ENCODE assay signal across 8 cellular contexts in the genomic region with DNA sequence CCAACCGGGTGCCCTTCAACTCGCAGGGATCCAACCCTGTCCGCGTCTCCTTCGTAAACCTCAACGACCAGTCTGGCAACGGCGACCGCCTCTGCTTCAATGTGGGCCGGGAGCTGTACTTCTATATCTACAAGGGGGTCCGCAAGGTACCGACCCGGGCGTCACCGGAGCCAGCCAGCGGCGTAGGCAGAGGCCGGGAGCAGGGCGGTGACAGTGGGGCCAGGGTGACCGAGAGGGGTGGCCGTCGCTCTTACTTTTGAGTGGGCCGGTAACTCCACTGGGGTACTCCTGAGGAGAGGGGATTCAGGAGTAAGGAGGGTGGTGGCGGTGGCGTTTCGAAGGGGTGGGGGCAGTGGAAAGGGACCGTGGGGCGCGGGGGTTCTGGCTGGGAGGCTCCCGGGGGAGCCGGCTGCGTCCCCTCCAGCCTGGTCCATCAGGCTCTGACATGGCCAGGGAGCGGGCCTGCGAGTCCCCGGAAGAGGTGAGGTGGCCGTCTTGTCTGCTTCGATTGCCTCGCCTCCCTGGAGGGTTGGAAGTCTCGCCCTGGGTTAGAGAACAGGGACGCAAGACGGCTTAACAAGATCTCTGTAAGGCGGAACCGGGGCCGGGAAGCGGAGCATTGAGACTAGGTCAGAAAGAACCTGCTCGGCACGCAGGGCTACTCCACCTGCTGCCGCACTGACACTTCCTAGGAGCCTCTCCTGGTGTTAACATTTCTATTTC. TPM values are rescaled to one million over a fixed set of nuclear protein-coding genes. Genes with fewer than 3 reads are reported as not detected.
DNase-seq lines count a peak whose midpoint lies in the region; ATAC-seq and TF ChIP-seq lines count a peak whose summit lies in the region.

No MANE protein-coding gene starts in this region.

- H3K9ac ChIP-seq in endodermal cell (ENCODE audit: extremely low read depth, low read length, poor library complexity, severe bottlenecking): peak overlapping the region; percentile 79

- no peaks in the 10 kb centered on the region for H3K9me3 Mint-ChIP-seq in activated CD4-positive, alpha-beta memory T cell treated with anti-CD3 and anti-CD28 coated beads, Interleukin-2, amount 10 ng/mL, durations not matched to agents 7 days and 5 days
- H3K9me3 Mint-ChIP-seq in endodermal cell: no peaks in the 10 kb centered on the region

- H3K9me3 ChIP-seq in endodermal cell (ENCODE audit: control insufficient read depth, low read length) (no peaks in the 10 kb centered on the region), mucosa of descending colon (no peaks in the 10 kb centered on the region)

- ATAC-seq in GM21529 (IDR thresholded peaks at IDR 0.05; ENCODE audit: unreplicated experiment) (peak; percentile 15), mucosa of descending colon (peak; percentile 52)

- POLR2A ChIA-PET in activated CD4-positive, alpha-beta memory T cell treated with anti-CD3 and anti-CD28 coated beads, Interleukin-2, amount 10 ng/mL, durations not matched to agents 7 days and 5 days (lab: Charles Lee): interaction anchor here (0.7 to 1.9 kb wide), 9 partner anchors 13 to 428 kb away, joined by 3 to 7 read pairs (median 4); no protein-coding TSS in a partner anchor

- peak overlapping the region; percentile 97 for H3K4me3 ChIP-seq in Jurkat, Clone E6-1 (ENCODE audit: low read length)
- H3K4me3 ChIP-seq in endodermal cell (ENCODE audit: low read length) (peak overlapping the region; percentile 93), mucosa of descending colon (peak overlapping the region; percentile 84)

- H3K36me3 Mint-ChIP-seq in activated CD4-positive, alpha-beta memory T cell treated with anti-CD3 and anti-CD28 coated beads, Interleukin-2, amount 10 ng/mL, durations not matched to agents 7 days and 5 days (ENCODE audit: low read depth): peaks cover 3% of the 10 kb centered on the region
- H3K36me3 Mint-ChIP-seq in endodermal cell (ENCODE audit: low read depth): peaks cover 15% of the 10 kb centered on the region

- intact Hi-C loops in mucosa of descending colon (cut with DNase I, micrococcal nuclease): no loop called here

- TF ChIP-seq CTCF in endodermal cell (conservative IDR thresholded peaks at IDR 0.05) (no peak), mucosa of descending colon (IDR thresholded peaks at IDR 0.05) (no peak)

- H3K4me1 ChIP-seq in endodermal cell (ENCODE audit: control insufficient read depth, insufficient read depth, low read length): no peaks in the 10 kb centered on the region
- H3K4me1 ChIP-seq in mucosa of descending colon (ENCODE audit: low read depth): peaks cover 12% of the 10 kb centered on the region

- WGBS in endodermal cell (ENCODE audit: insufficient coverage in 1 of 2, insufficient read length in 1 of 2), 2 experiments: 0% methylated on average over 13 to 48 of the region's 48 CpGs

- peaks cover 26% of the 10 kb centered on the region for H3K4me1 Mint-ChIP-seq in activated CD4-positive, alpha-beta memory T cell treated with anti-CD3 and anti-CD28 coated beads, Interleukin-2, amount 10 ng/mL, durations not matched to agents 7 days and 5 days
- peaks cover 19% of the 10 kb centered on the region for H3K4me1 Mint-ChIP-seq in endodermal cell

- H3K4me3 Mint-ChIP-seq in activated CD4-positive, alpha-beta memory T cell treated with anti-CD3 and anti-CD28 coated beads, Interleukin-2, amount 10 ng/mL, durations not matched to agents 7 days and 5 days: peak overlapping the region; percentile 96
- peak overlapping the region; percentile 98 for H3K4me3 Mint-ChIP-seq in endodermal cell

- H3K27ac Mint-ChIP-seq in activated CD4-positive, alpha-beta memory T cell treated with anti-CD3 and anti-CD28 coated beads, Interleukin-2, amount 10 ng/mL, durations not matched to agents 7 days and 5 days: peak overlapping the region; percentile 88
- H3K27ac Mint-ChIP-seq in endodermal cell: peak overlapping the region; percentile 96

- DNase-seq in Daoy (ENCODE audit: low read depth) (peak; percentile 54), endodermal cell (peak; percentile 70), mucosa of descending colon (peak; percentile 55 to 69 (median 64)), globus pallidus (ENCODE audit: low spot score) (no peak)
- DNase-seq in Jurkat, Clone E6-1 (ENCODE audit: low read depth, low spot score): no peak
- peak; percentile 52 for DNase-seq in activated CD4-positive, alpha-beta memory T cell treated with anti-CD3 and anti-CD28 coated beads, Interleukin-2, amount 10 ng/mL, durations not matched to agents 7 days and 5 days
- peak; percentile 52 for DNase-seq in stimulated activated naive CD4-positive, alpha-beta T cell treated with Interleukin-2 at 50 U/mL for 16 hours (lab: John Stamatoyannopoulos, UW)

- CTCF ChIA-PET in activated CD4-positive, alpha-beta memory T cell treated with anti-CD3 and anti-CD28 coated beads, Interleukin-2, amount 10 ng/mL, durations not matched to agents 7 days and 5 days (lab: Charles Lee): interaction anchor here (0.7 to 2.1 kb wide), 2 partner anchors 43 to 174 kb away, joined by 3 to 6 read pairs; no protein-coding TSS in a partner anchor

- no peaks in the 10 kb centered on the region for H3K27me3 ChIP-seq in endodermal cell (ENCODE audit: control insufficient read depth, insufficient read depth, low read length, poor library complexity, severe bottlenecking)

- H3K36me3 ChIP-seq in endodermal cell (ENCODE audit: control insufficient read depth, insufficient read depth, low read length) (peaks cover 13% of the 10 kb centered on the region), mucosa of descending colon (ENCODE audit: low read depth) (no peaks in the 10 kb centered on the region)

- no peaks in the 10 kb centered on the region for H3K27me3 Mint-ChIP-seq in activated CD4-positive, alpha-beta memory T cell treated with anti-CD3 and anti-CD28 coated beads, Interleukin-2, amount 10 ng/mL, durations not matched to agents 7 days and 5 days
- H3K27me3 Mint-ChIP-seq in endodermal cell (ENCODE audit: insufficient read depth): no peaks in the 10 kb centered on the region

- no peak overlapping the region for H3K27ac ChIP-seq in endodermal cell (ENCODE audit: low read depth, low read length)

RNA-seq across cellular contexts. Expression of gene WDR20, which starts 0.5 kb away (rescaled TPM):
- total RNA-seq in Daoy (2014; rRNA removed; shearing (Covaris generic)): 10.2 and 12.2 TPM in 2 replicates
- 15.5 TPM for polyA plus RNA-seq in Jurkat, Clone E6-1 (2012; ENCODE audit: insufficient read depth, insufficient read length)
- total RNA-seq in activated CD4-positive, alpha-beta memory T cell treated with anti-CD3 and anti-CD28 coated beads, Interleukin-2, amount 10 ng/mL, durations not matched to agents 7 days and 5 days: 10 to 100 TPM; 28.3 to 31.9 TPM
- total RNA-seq in endodermal cell (10 to 100 TPM; 33.8 to 37.6 TPM), mucosa of descending colon (10 to 100 TPM; 36.2 to 49.4 (median 40.9) TPM)
- 18.5 TPM for polyA plus RNA-seq in endodermal cell (2013, experiment 1 of 2)
- polyA plus RNA-seq in endodermal cell (2013, experiment 2 of 2): 15.9 TPM

RNA-seq across cellular contexts. Expression of gene HSP90AA1, which starts 53.3 kb away (rescaled TPM):
- total RNA-seq in Daoy (2014; rRNA removed; shearing (Covaris generic)): 710 and 1,216 TPM in 2 replicates
- polyA plus RNA-seq in Jurkat, Clone E6-1 (2012; ENCODE audit: insufficient read depth, insufficient read length): 1,401 TPM
- total RNA-seq in activated CD4-positive, alpha-beta memory T cell treated with anti-CD3 and anti-CD28 coated beads, Interleukin-2, amount 10 ng/mL, durations not matched to agents 7 days and 5 days: 100 to 1,000 TPM; 466 to 472 TPM
- total RNA-seq in endodermal cell (100 to 1,000 TPM; 696 to 821 TPM), mucosa of descending colon (100 to 1,000 TPM; 231 to 367 (median 252) TPM)
- polyA plus RNA-seq in endodermal cell (2013, experiment 1 of 2): 830 TPM
- polyA plus RNA-seq in endodermal cell (2013, experiment 2 of 2): 855 TPM

Comparison
In these comparisons a context has a peak if more than half of its experiments do, and no peak if none do; other contexts are left out.
1. DNase-seq: peak in Daoy (single experiment), activated CD4-positive, alpha-beta memory T cell treated with anti-CD3 and anti-CD28 coated beads, Interleukin-2, amount 10 ng/mL, durations not matched to agents 7 days and 5 days (single experiment), endodermal cell (single experiment), mucosa of descending colon (3 of 3) and stimulated activated naive CD4-positive, alpha-beta T cell treated with Interleukin-2 at 50 U/mL for 16 hours (single experiment); none in Jurkat, Clone E6-1 (single experiment) and globus pallidus (single experiment).
2. Peak in every context shown above with its lines, with median percentiles within 50 percentile points of each other: H3K4me3 ChIP-seq.